Comparison of ENCODE assay signal across 8 cellular contexts in genomic region chr12:632102-632696, GRCh38. TPM values are rescaled to one million over a fixed set of nuclear protein-coding genes. Genes with fewer than 3 reads are reported as not detected.
DNase-seq lines count a peak whose midpoint lies in the region; ATAC-seq and TF ChIP-seq lines count a peak whose summit lies in the region.

No MANE protein-coding gene starts in this region.

- TF ChIP-seq CTCF in OCI-LY7 (conservative IDR thresholded peaks at IDR 0.05; ENCODE audit: low read length): no peak

- H3F3A ChIP-seq in GM23248 (ENCODE audit: insufficient read depth): peaks cover 25% of the 10 kb centered on the region

- H3K36me3 ChIP-seq in GM23248 (ENCODE audit: low read depth): no peaks in the 10 kb centered on the region
- no peaks in the 10 kb centered on the region for H3K36me3 ChIP-seq in OCI-LY7 (ENCODE audit: insufficient read depth, low read length)
- no peaks in the 10 kb centered on the region for H3K36me3 ChIP-seq in neuron (ENCODE audit: insufficient read depth, low read length)

- no peaks in the 10 kb centered on the region for H3K9me2 ChIP-seq in GM23248 (ENCODE audit: insufficient read depth)
- no peaks in the 10 kb centered on the region for H3K9me2 ChIP-seq in OCI-LY7 (ENCODE audit: insufficient read depth, low read length)

- DNase-seq in GM23248 (peak; percentile 92), OCI-LY7 (ENCODE audit: low spot score) (no peak), epithelial cell of prostate (ENCODE audit: low read depth, low spot score) (peak; percentile 50), activated gamma-delta T cell treated with Interleukin-2 at 50 U/mL for 16 hours (no peak)

- peak overlapping the region; percentile 60 for H3K9ac ChIP-seq in GM23248

- H3K79me2 ChIP-seq in GM23248 (ENCODE audit: insufficient read depth): no peaks in the 10 kb centered on the region
- no peaks in the 10 kb centered on the region for H3K79me2 ChIP-seq in OCI-LY7 (ENCODE audit: insufficient read depth, low read depth, low read length)

- H2AFZ ChIP-seq in GM23248 (peak overlapping the region; percentile 55), OCI-LY7 (ENCODE audit: low read length) (peak overlapping the region; percentile 14; the same call in 1 of the 2 replicates), neuron (ENCODE audit: low read depth, low read length) (peak overlapping the region; percentile 64)

- in situ Hi-C loops in GM23248 (cut with MboI): no loop called here

- POLR2A ChIA-PET in OCI-LY7 (lab: Charles Lee): interaction anchor here (1.1 kb wide), 2 partner anchors 13 to 29 kb away, joined by 4 read pairs; no protein-coding TSS in a partner anchor

- CTCF ChIA-PET in OCI-LY7 (lab: Charles Lee; ENCODE audit: unreplicated experiment): interaction anchor here (0.6 kb wide), 1 partner anchor 186 kb away, joined by 11 read pairs; no protein-coding TSS in a partner anchor

- H3K4me2 ChIP-seq in GM23248 (ENCODE audit: unreplicated experiment) (peak overlapping the region; percentile 76), OCI-LY7 (ENCODE audit: low read length) (no peak overlapping the region)

- H4K20me1 ChIP-seq in GM23248 (ENCODE audit: insufficient read depth) (no peaks in the 10 kb centered on the region), OCI-LY7 (ENCODE audit: insufficient read depth, low read length) (no peaks in the 10 kb centered on the region)

- H3K4me1 ChIP-seq in GM23248 (ENCODE audit: insufficient read depth) (peaks cover 28% of the 10 kb centered on the region), OCI-LY7 (ENCODE audit: insufficient read depth, low read length, poor library complexity, severe bottlenecking) (peaks cover 13% of the 10 kb centered on the region), neuron (ENCODE audit: insufficient read depth, low read length) (peaks cover 8% of the 10 kb centered on the region)

- peak overlapping the region; percentile 84 for H3K27ac ChIP-seq in GM23248
- H3K27ac ChIP-seq in OCI-LY7 (ENCODE audit: low read depth, low read length, poor library complexity, severe bottlenecking): no peak overlapping the region
- H3K27ac ChIP-seq in epithelial cell of prostate: peak overlapping the region; percentile 87

- no TSS peak for BruUV-seq in OCI-LY7 (replicated peaks; lab: Mats Ljungman, UMichigan)

- WGBS in GM23248 (ENCODE audit: low coverage in 1 of 2, low lambda C conversion rate in 2 of 2, missing lambda C conversion rate in 2 of 2), 2 experiments: 6 to 8% methylated on average over 7 of the region's 7 CpGs

- no peaks in the 10 kb centered on the region for H3K9me3 ChIP-seq in GM23248 (ENCODE audit: low read depth)
- no peaks in the 10 kb centered on the region for H3K9me3 ChIP-seq in OCI-LY7 (ENCODE audit: low read length)
- no peaks in the 10 kb centered on the region for H3K9me3 ChIP-seq in neuron (ENCODE audit: low read length)

- H3K4me3 ChIP-seq in GM23248 (peak overlapping the region; percentile 43), OCI-LY7 (ENCODE audit: low read depth, low read length, poor library complexity, severe bottlenecking) (no peak overlapping the region), neuron (ENCODE audit: low read length) (peak overlapping the region; percentile 4)

- no peaks in the 10 kb centered on the region for H3K27me3 ChIP-seq in GM23248 (replicated peaks; ENCODE audit: insufficient read depth)
- H3K27me3 ChIP-seq in neuron (ENCODE audit: insufficient read depth, low read length): no peaks in the 10 kb centered on the region

- intact Hi-C loops in OCI-LY7 (cut with micrococcal nuclease; ENCODE audit: unreplicated experiment): no loop called here

- no peak for ATAC-seq in HG03280 (IDR thresholded peaks at IDR 0.05; ENCODE audit: unreplicated experiment)
- ATAC-seq in GM18517 (IDR thresholded peaks at IDR 0.05; ENCODE audit: unreplicated experiment): no peak
- no peak for ATAC-seq in GM19328 (IDR thresholded peaks at IDR 0.05; ENCODE audit: unreplicated experiment)

RNA-seq across cellular contexts. Expression of gene NINJ2, which starts 31.0 kb away (rescaled TPM):
- 5.2 and 5.9 TPM in 2 replicates for total RNA-seq in GM23248 (2014; rRNA removed; shearing (Covaris generic))
- polyA plus RNA-seq in GM23248 (2016; fragmentation: Nextera tagmentation; extraction: Ambion mirVana): 4.9 and 6.4 TPM in 2 replicates
- 0.79 and 0.82 TPM in 2 replicates for total RNA-seq in OCI-LY7 (2014; rRNA removed; shearing (Covaris generic))
- 3.5 and 4.4 TPM in 2 replicates for total RNA-seq in OCI-LY7 (2022)

Comparison
In these comparisons a context has a peak if more than half of its experiments do, and no peak if none do; other contexts are left out.
1. DNase-seq: peak in GM23248 (single experiment) and epithelial cell of prostate (single experiment); none in OCI-LY7 (single experiment) and activated gamma-delta T cell treated with Interleukin-2 at 50 U/mL for 16 hours (single experiment).
2. H2AFZ ChIP-seq: peak in every context shown above with its lines; median percentile 64 in neuron; 55 in GM23248; 14 in OCI-LY7.